Comparison of ENCODE assay signal across 20 cellular contexts in genomic region chr2:57959380-57959779, GRCh38.
A peak's percentile ranks its signal among the peaks of the same experiment; 100 is the strongest.
DNase-seq lines count a peak whose midpoint lies in the region; ATAC-seq, FAIRE-seq and TF ChIP-seq lines count a peak whose summit lies in the region.
"Had no signal": no experiment of that assay in that cellular context is flagged by ENCODE, and none has a peak within 500 bp of the region (broad histone marks: within the 10 kb centered on the region; RNA-seq: fewer than 3 reads in every experiment).

No MANE protein-coding gene starts in this region.

- DNase-seq in HepG2 (ENCODE audit: low spot score) (no peak), right lobe of liver (no peak), NCI-H2107 treated with DMSO at 0.1 percent for 48 hours (lab: John Stamatoyannopoulos, UW; ENCODE audit: unreplicated experiment) (peak; percentile 47), SK-N-DZ (ENCODE audit: low spot score) (peak; percentile 22), retina (peak; percentile 31), mesenteric fat pad (ENCODE audit: low spot score) (no peak), A172 (ENCODE audit: low spot score) (no peak)
- DNase-seq in activated naive CD4-positive, alpha-beta T cell treated with anti-CD3 and anti-CD28 coated beads, Interleukin-2, amount 10 ng/mL, durations not matched to agents 7 days and 5 days: no peak
- DNase-seq: BE2C, DMS79, H7, HFFc6, KG1, NCI-H1092, NCI-H1436, NCI-H446 treated with DMSO at 0.1 percent for 48 hours, NCI-H748 treated with DMSO at 0.1 percent for 48 hours, Peyer's patch, T-cell had no signal

- H3K36me3 ChIP-seq in HepG2 (replicated peaks in 1 of 2; ENCODE audit: control insufficient read depth in 1 of 2, insufficient read depth in 2 of 2, low read length in 2 of 2) (no peaks in the 10 kb centered on the region), right lobe of liver (no peaks in the 10 kb centered on the region)
- H3K36me3 ChIP-seq: BE2C, Peyer's patch had no signal

- no peaks in the 10 kb centered on the region for H3K9me3 Mint-ChIP-seq in activated naive CD4-positive, alpha-beta T cell treated with anti-CD3 and anti-CD28 coated beads, Interleukin-2, amount 10 ng/mL, durations not matched to agents 7 days and 5 days
- H3K9me3 Mint-ChIP-seq: HFFc6, T-cell had no signal

- H3K9ac ChIP-seq in HepG2 (ENCODE audit: insufficient read depth, low read depth, low read length): no peak overlapping the region

- POLR2A ChIA-PET in HepG2 (lab: Yijun Ruan, JAX): no interaction called here

- TF ChIP-seq CTCF in HepG2 (CRISPR knock-in tag; IDR thresholded peaks at IDR 0.05): no peak
- TF ChIP-seq CTCF in right lobe of liver (IDR thresholded peaks at IDR 0.05): no peak

- no peaks in the 10 kb centered on the region for H3K79me2 ChIP-seq in HepG2 (ENCODE audit: insufficient read depth, low read length)

- ATAC-seq in HepG2 (peak; percentile 38; the same call in 1 of the 3 replicates), right lobe of liver (no peak)
- ATAC-seq: A549, T-cell had no signal

- H3K4me3 Mint-ChIP-seq in activated naive CD4-positive, alpha-beta T cell treated with anti-CD3 and anti-CD28 coated beads, Interleukin-2, amount 10 ng/mL, durations not matched to agents 7 days and 5 days: no peak overlapping the region
- H3K4me3 Mint-ChIP-seq: HFFc6, T-cell had no signal

- H3K4me1 Mint-ChIP-seq in activated naive CD4-positive, alpha-beta T cell treated with anti-CD3 and anti-CD28 coated beads, Interleukin-2, amount 10 ng/mL, durations not matched to agents 7 days and 5 days: no peaks in the 10 kb centered on the region
- H3K4me1 Mint-ChIP-seq: T-cell had no signal

- no peak overlapping the region for H2AFZ ChIP-seq in HepG2 (ENCODE audit: low read length)

- intact Hi-C loops in HepG2 (cut with micrococcal nuclease; ENCODE audit: unreplicated experiment) (no loop called here), right lobe of liver (cut with DNase I) (no loop called here)

- H3K27ac ChIP-seq in HepG2 (ENCODE audit: extremely low read length, insufficient read depth, low read length): no peak overlapping the region
- H3K27ac ChIP-seq in right lobe of liver: no peak overlapping the region
- H3K27ac ChIP-seq: A549, Peyer's patch had no signal

- no peak for TF ChIP-seq EP300 in HepG2 (IDR thresholded peaks at IDR 0.05; ENCODE audit: low read depth in 2 of 2, low read length in 2 of 2)
- TF ChIP-seq EP300 in HepG2 (CRISPR knock-in tag; IDR thresholded peaks at IDR 0.05; ENCODE audit: borderline replicate concordance): no peak

- CTCF ChIA-PET in HepG2 (lab: Yijun Ruan, JAX; ENCODE audit: low intra/inter-chr PET ratio, low total read pairs): no interaction called here
- CTCF ChIA-PET in activated naive CD4-positive, alpha-beta T cell treated with anti-CD3 and anti-CD28 coated beads, Interleukin-2, amount 10 ng/mL, durations not matched to agents 7 days and 5 days (lab: Charles Lee): no interaction called here

- WGBS in HepG2 (ENCODE audit: low lambda C conversion rate): 44% methylated on average over 6 of the region's 6 CpGs
- WGBS in right lobe of liver (ENCODE audit: insufficient coverage, low coverage, low lambda C conversion rate, missing lambda C conversion rate): 72% methylated on average over 4 of the region's 6 CpGs

- H3K27me3 ChIP-seq in HepG2 (ENCODE audit: control insufficient read depth in 1 of 2, insufficient read depth in 2 of 2, low read length in 2 of 2): no peaks in the 10 kb centered on the region
- no peaks in the 10 kb centered on the region for H3K27me3 ChIP-seq in right lobe of liver
- H3K27me3 ChIP-seq: BE2C, Peyer's patch had no signal

- in situ Hi-C loops in HepG2 (cut with HindIII; ENCODE audit: extremely low pct_ligation_motif_present, low pct_unique_long_range_greater_than_20kb): no loop called here

- TF ChIP-seq POLR2A in HepG2 (IDR thresholded peaks at IDR 0.05; ENCODE audit: insufficient read depth in 1 of 2, low read depth in 2 of 2, low read length in 2 of 2) (no peak), right lobe of liver (IDR thresholded peaks at IDR 0.05) (no peak)

- H3K27me3 Mint-ChIP-seq in activated naive CD4-positive, alpha-beta T cell treated with anti-CD3 and anti-CD28 coated beads, Interleukin-2, amount 10 ng/mL, durations not matched to agents 7 days and 5 days: no peaks in the 10 kb centered on the region
- H3K27me3 Mint-ChIP-seq: T-cell had no signal

- H3K4me3 ChIP-seq in HepG2 (replicated peaks in 1 of 3; ENCODE audit: insufficient read depth in 1 of 3, low read depth in 2 of 3, low read length in 3 of 3) (no peak overlapping the region), right lobe of liver (no peak overlapping the region)
- H3K4me3 ChIP-seq: A549, Peyer's patch had no signal

- H3K9me3 ChIP-seq in HepG2 (ENCODE audit: low read length) (no peaks in the 10 kb centered on the region), right lobe of liver (no peaks in the 10 kb centered on the region)
- H3K9me3 ChIP-seq: A549, BE2C, Peyer's patch had no signal

- no peak for FAIRE-seq in HepG2 (lab: Jason Lieb, UNC)
- FAIRE-seq: A549 had no signal

- no peaks in the 10 kb centered on the region for H4K20me1 ChIP-seq in HepG2 (ENCODE audit: insufficient read depth, low read length)

- H3K4me1 ChIP-seq in HepG2 (ENCODE audit: insufficient read depth, low read length) (no peaks in the 10 kb centered on the region), right lobe of liver (no peaks in the 10 kb centered on the region)
- H3K4me1 ChIP-seq: A549, BE2C, Peyer's patch had no signal

- H3K4me2 ChIP-seq in HepG2 (ENCODE audit: low read depth, low read length): no peak overlapping the region
- H3K4me2 ChIP-seq: A549 had no signal

- BruUV-seq in HepG2 (replicated peaks; lab: Mats Ljungman, UMichigan): no TSS peak

- TF ChIP-seq RAD21 in HepG2 (CRISPR knock-in tag; IDR thresholded peaks at IDR 0.05): no peak

- H3K36me3 Mint-ChIP-seq in activated naive CD4-positive, alpha-beta T cell treated with anti-CD3 and anti-CD28 coated beads, Interleukin-2, amount 10 ng/mL, durations not matched to agents 7 days and 5 days: no peaks in the 10 kb centered on the region
- H3K36me3 Mint-ChIP-seq: T-cell had no signal

- H3K27ac Mint-ChIP-seq in activated naive CD4-positive, alpha-beta T cell treated with anti-CD3 and anti-CD28 coated beads, Interleukin-2, amount 10 ng/mL, durations not matched to agents 7 days and 5 days: no peak overlapping the region
- H3K27ac Mint-ChIP-seq: HFFc6, T-cell had no signal

TF ChIP-seq in HepG2, 621 proteins besides CTCF, POLR2A, EP300 and RAD21:
- TF ChIP-seq FOXO1 (CRISPR knock-in tag; IDR thresholded peaks at IDR 0.05) (no peak), PHF21A (CRISPR knock-in tag; IDR thresholded peaks at IDR 0.05) (no peak), MTF1 (CRISPR knock-in tag; IDR thresholded peaks at IDR 0.05) (no peak)
TF ChIP-seq in HepG2: peak in this region for 0.

Comparison
In these comparisons a context has a peak if more than half of its experiments do, and no peak if none do; other contexts are left out.
1. DNase-seq: peak in NCI-H2107 treated with DMSO at 0.1 percent for 48 hours (single experiment), SK-N-DZ (single experiment) and retina (single experiment); none in HepG2 (single experiment), right lobe of liver (0 of 3), mesenteric fat pad (single experiment), activated naive CD4-positive, alpha-beta T cell treated with anti-CD3 and anti-CD28 coated beads, Interleukin-2, amount 10 ng/mL, durations not matched to agents 7 days and 5 days (single experiment) and A172 (single experiment).